In genomic region chr3:134485075-134485536, GRCh38 we compare ENCODE assay signal across 1 cellular context.
TF ChIP-seq lines count a peak whose summit lies in the region.

No MANE protein-coding gene starts in this region.

TF ChIP-seq in endothelial cell of umbilical vein, 7 proteins besides CTCF, POLR2A, EP300 and RAD21:
- TF ChIP-seq MYC (IDR thresholded peaks at IDR 0.05; ENCODE audit: low read depth, low read length) = no peak
- TF ChIP-seq GATA2 (IDR thresholded peaks at IDR 0.05; ENCODE audit: insufficient read depth, insufficient read length, low read depth, low read length) = peak; percentile 38
- TF ChIP-seq POLR2AphosphoS5 (IDR thresholded peaks at IDR 0.05; ENCODE audit: insufficient read depth, low read depth, low read length) = no peak
- TF ChIP-seq MAX (IDR thresholded peaks at IDR 0.05; ENCODE audit: insufficient read depth, insufficient read length) = no peak
- no peak for TF ChIP-seq FOS (IDR thresholded peaks at IDR 0.05; ENCODE audit: borderline replicate concordance, insufficient read depth, low read length)
- TF ChIP-seq JUN (IDR thresholded peaks at IDR 0.05; ENCODE audit: borderline replicate concordance, insufficient read depth, insufficient read length, low read depth) = no peak
- no peak for TF ChIP-seq EZH2 (IDR thresholded peaks at IDR 0.05; ENCODE audit: borderline replicate concordance, low read depth, low read length, severe bottlenecking)
